In genomic region chr7:151664268-151664667, GRCh38 we compare ENCODE assay signal across 20 cellular contexts.
DNase-seq lines count a peak whose midpoint lies in the region; ATAC-seq and TF ChIP-seq lines count a peak whose summit lies in the region.
"Had no signal": no experiment of that assay in that cellular context is flagged by ENCODE, and none has a peak within 500 bp of the region (broad histone marks: within the 10 kb centered on the region; RNA-seq: fewer than 3 reads in every experiment).

No MANE protein-coding gene starts in this region.

- H3K27me3 ChIP-seq in IMR-90 (ENCODE audit: control insufficient read depth, insufficient read depth, low read length) (no peaks in the 10 kb centered on the region), heart right ventricle (no peaks in the 10 kb centered on the region), foreskin keratinocyte (no peaks in the 10 kb centered on the region)
- H3K27me3 ChIP-seq: BLaER1, Peyer's patch, SJCRH30 had no signal

- TF ChIP-seq CTCF in IMR-90 (conservative IDR thresholded peaks at IDR 0.05; ENCODE audit: low read depth, low read length) (no peak), coronary artery (IDR thresholded peaks at IDR 0.05) (no peak), heart right ventricle (IDR thresholded peaks at IDR 0.05) (no peak), foreskin keratinocyte (conservative IDR thresholded peaks at IDR 0.05) (no peak)

- H3K9me3 ChIP-seq in IMR-90 (ENCODE audit: control insufficient read depth, insufficient read depth, low read length): peaks cover 13% of the 10 kb centered on the region
- H3K9me3 ChIP-seq in heart right ventricle: peaks cover 0 to 13% (median 4%) of the 10 kb centered on the region in 11 donors

- H3K4ac ChIP-seq in IMR-90 (ENCODE audit: low read depth, low read length): peak overlapping the region; percentile 55

- H4K5ac ChIP-seq in IMR-90 (ENCODE audit: low read depth, low read length): no peak overlapping the region

- dilution Hi-C loops in IMR-90 (cut with HindIII; ENCODE audit: low sequenced_read_pairs, unreplicated experiment): no loop called here

- H3K4me1 ChIP-seq in IMR-90 (ENCODE audit: control insufficient read depth, insufficient read depth, low read length): peaks cover 18% of the 10 kb centered on the region
- peaks cover 0 to 40% (median 17%) of the 10 kb centered on the region in 9 donors for H3K4me1 ChIP-seq in heart right ventricle
- H3K4me1 ChIP-seq in foreskin keratinocyte: no peaks in the 10 kb centered on the region
- H3K4me1 ChIP-seq: Peyer's patch had no signal

- peak overlapping the region; percentile 73; the same call in 2 of the 3 replicates for H2BK15ac ChIP-seq in IMR-90 (ENCODE audit: low read depth, low read length)

- TF ChIP-seq POLR2A in IMR-90 (IDR thresholded peaks at IDR 0.05; ENCODE audit: low read depth, low read length): no peak

- H2BK20ac ChIP-seq in IMR-90 (ENCODE audit: low read depth, low read length): peak overlapping the region; percentile 80; the same call in 1 of the 2 replicates

- H3K4me3 ChIP-seq in IMR-90 (ENCODE audit: insufficient read depth, low read depth, low read length) (no peak overlapping the region), coronary artery (no peak overlapping the region), heart right ventricle (no peak overlapping the region)
- H3K4me3 ChIP-seq: BLaER1, GM23338, Peyer's patch, SJCRH30 had no signal

- H4K91ac ChIP-seq in IMR-90 (ENCODE audit: insufficient read depth, low read depth, low read length): peak overlapping the region; percentile 50

- no TSS peak for BruUV-seq in IMR-90 (replicated peaks; lab: Mats Ljungman, UMichigan)

- H3K56ac ChIP-seq in IMR-90 (ENCODE audit: extremely low read depth, insufficient read depth, low read length): no peak overlapping the region

- H3K18ac ChIP-seq in IMR-90 (ENCODE audit: low read depth, low read length): peak overlapping the region; percentile 2

- CTCF ChIA-PET in IMR-90 (lab: Yijun Ruan, JAX): no interaction called here

- H2AK9ac ChIP-seq in IMR-90 (replicated peaks; ENCODE audit: low read depth, low read length, poor library complexity): no peak overlapping the region

- no peak for ATAC-seq in IMR-90 (ENCODE audit: low read depth)
- peak in 5 of 8 donors; percentile 24 to 59 (median 43) for ATAC-seq in heart right ventricle
- no peak for ATAC-seq in left lobe of liver
- ATAC-seq in GM19324 (IDR thresholded peaks at IDR 0.05; ENCODE audit: low FRiP score, unreplicated experiment): no peak
- ATAC-seq in foreskin keratinocyte: no peak
- ATAC-seq: GM23338 had no signal

- H2AK5ac ChIP-seq in IMR-90 (ENCODE audit: low read depth, low read length): peak overlapping the region; percentile 89

- H3K9me1 ChIP-seq in IMR-90 (ENCODE audit: insufficient read depth, low read length): peaks cover 15% of the 10 kb centered on the region

- H3K79me1 ChIP-seq in IMR-90 (ENCODE audit: low read depth in 1 of 2, low read length in 2 of 2): peaks cover 0 to 7% of the 10 kb centered on the region in 2 experiments; a peak in 2 of 4 replicates

- H3K4me2 ChIP-seq in IMR-90 (ENCODE audit: low read depth, low read length): no peak overlapping the region
- H3K4me2 ChIP-seq: BLaER1, GM23338, KMS-11 had no signal

- H2BK120ac ChIP-seq in IMR-90 (ENCODE audit: low read depth, low read length): peak overlapping the region; percentile 83

- H3K9ac ChIP-seq in IMR-90 (ENCODE audit: low read depth, low read length): no peak overlapping the region
- H3K9ac ChIP-seq: BLaER1, KMS-11 had no signal

- H4K8ac ChIP-seq in IMR-90 (ENCODE audit: low read depth in 2 of 2, low read length in 2 of 2): 0 out of 4 replicates have a peak overlapping the region, but pooled peaks of 1 of the 2 experiments have one; percentile 69

- POLR2A ChIA-PET in IMR-90 (lab: Charles Lee; ENCODE audit: unreplicated experiment): no interaction called here

- H3K27ac ChIP-seq in IMR-90 (ENCODE audit: insufficient read depth, low read length): no peak overlapping the region
- H3K27ac ChIP-seq in coronary artery: peak overlapping the region; percentile 85 to 89
- H3K27ac ChIP-seq in heart right ventricle: peak overlapping the region in 8 of 10 donors; percentile 50 to 83 (median 72)
- H3K27ac ChIP-seq in foreskin keratinocyte: no peak overlapping the region
- H3K27ac ChIP-seq: BLaER1, KMS-11, SJCRH30 had no signal

- no peak overlapping the region for H2BK5ac ChIP-seq in IMR-90 (ENCODE audit: low read depth, low read length, poor library complexity, severe bottlenecking)

- TF ChIP-seq RAD21 in IMR-90 (IDR thresholded peaks at IDR 0.05; ENCODE audit: low read length): no peak

- no peak for DNase-seq in IMR-90
- no peak for DNase-seq in coronary artery (ENCODE audit: low spot score)
- no peak for DNase-seq in heart right ventricle
- DNase-seq in left lobe of liver (ENCODE audit: low spot score): peak; percentile 29
- no peak for DNase-seq in NCI-H82 (lab: John Stamatoyannopoulos, UW)
- DNase-seq in foreskin keratinocyte: no peak
- DNase-seq: CD4-positive, CD25-positive, alpha-beta regulatory T cell; H9; MM.1S; NCI-H1694; NCI-H2029 treated with DMSO at 0.1 percent for 48 hours; NCI-H446 treated with DMSO at 0.1 percent for 48 hours; NCI-H526; OCI-M1; Peyer's patch; SJCRH30 had no signal

- intact Hi-C loops in IMR-90 (cut with micrococcal nuclease) (loop anchor here (2.0 kb wide), 1 partner anchor 23 kb away; no protein-coding TSS in a partner anchor), heart right ventricle (cut with DNase I) (no loop called here)

- WGBS in IMR-90 (ENCODE audit: extremely low coverage in 2 of 2, insufficient read length in 1 of 2), 2 experiments: 87% methylated on average over 3 of the region's 3 CpGs; no CpG with 5 or more reads in 1 of the 2 experiments
- WGBS in heart right ventricle, 2 donors: 55 to 72% methylated on average over 3 of the region's 3 CpGs

- no peak overlapping the region for H2AFZ ChIP-seq in IMR-90 (replicated peaks; ENCODE audit: low read length, poor library complexity)
- H2AFZ ChIP-seq: GM23338 had no signal

- H4K20me1 ChIP-seq in IMR-90 (ENCODE audit: insufficient read depth, low read length): no peaks in the 10 kb centered on the region
- H4K20me1 ChIP-seq: BLaER1 had no signal

- in situ Hi-C loops in IMR-90 (cut with MboI; ENCODE audit: low sequenced_read_pairs): no loop called here

- H3K14ac ChIP-seq in IMR-90 (replicated peaks; ENCODE audit: low read depth, low read length): no peak overlapping the region

- no peak overlapping the region; the same call in 1 of the 2 replicates for H3K23ac ChIP-seq in IMR-90 (ENCODE audit: low read depth, low read length)

- H3K36me3 ChIP-seq in IMR-90 (ENCODE audit: control insufficient read depth, insufficient read depth, low read length) (no peaks in the 10 kb centered on the region), heart right ventricle (peaks cover 0 to 10% (median 0%) of the 10 kb centered on the region in 9 donors)

TF ChIP-seq in IMR-90, 13 proteins besides CTCF, POLR2A, EP300 and RAD21:
- TF ChIP-seq MXI1 (IDR thresholded peaks at IDR 0.05; ENCODE audit: borderline replicate concordance, low read depth, low read length): no peak

Comparison
In these comparisons a context has a peak if more than half of its experiments do, and no peak if none do; other contexts are left out.
1. ATAC-seq: peak in heart right ventricle (5 of 8); none in IMR-90 (single experiment), left lobe of liver (single experiment), GM19324 (single experiment) and foreskin keratinocyte (single experiment).
2. H3K27ac ChIP-seq: peak in coronary artery (2 of 2) and heart right ventricle (8 of 10); none in IMR-90 (single experiment) and foreskin keratinocyte (single experiment).